ENCODE assay signal across 22 cellular contexts in genomic region chr1:48175116-48175515, GRCh38. TPM values are rescaled to one million over a fixed set of nuclear protein-coding genes. Genes with fewer than 3 reads are reported as not detected.
DNase-seq lines count a peak whose midpoint lies in the region; ATAC-seq, FAIRE-seq and TF ChIP-seq lines count a peak whose summit lies in the region.
"Had no signal": no experiment of that assay in that cellular context is flagged by ENCODE, and none has a peak within 500 bp of the region (broad histone marks: within the 10 kb centered on the region; RNA-seq: fewer than 3 reads in every experiment).

No MANE protein-coding gene starts in this region.

- H3K4me1 Mint-ChIP-seq in GM23338 = no peaks in the 10 kb centered on the region
- H3K4me1 Mint-ChIP-seq in progenitor cell of endocrine pancreas (ENCODE audit: low read depth) = peaks cover 4% of the 10 kb centered on the region
- H3K4me1 Mint-ChIP-seq: B cell had no signal

- H3K4me3 ChIP-seq in A549 (no peak overlapping the region), GM23338 (no peak overlapping the region)
- H3K4me3 ChIP-seq: BLaER1 treated with 17β-estradiol and CSF1 and Interleukin-3, amounts not matched to agents 10 nM and 100 nM had no signal

- no peak for TF ChIP-seq EP300 in A549 (IDR thresholded peaks at IDR 0.05)

- peaks cover 3% of the 10 kb centered on the region for H3K27me3 Mint-ChIP-seq in GM23338 (ENCODE audit: insufficient read depth, low read depth, poor library complexity)
- no peaks in the 10 kb centered on the region for H3K27me3 Mint-ChIP-seq in progenitor cell of endocrine pancreas

- H2AFZ ChIP-seq in GM23338 = peak overlapping the region; percentile 69; the same call in 1 of the 2 replicates

- H3K27me3 ChIP-seq in GM23338 (ENCODE audit: insufficient read depth) = no peaks in the 10 kb centered on the region
- H3K27me3 ChIP-seq: BLaER1 treated with 17β-estradiol and CSF1 and Interleukin-3, amounts not matched to agents 10 nM and 100 nM had no signal

- POLR2A ChIA-PET in A549 (lab: Yijun Ruan, JAX) = no interaction called here

- no peak overlapping the region for H3K4me3 Mint-ChIP-seq in GM23338
- no peak overlapping the region for H3K4me3 Mint-ChIP-seq in progenitor cell of endocrine pancreas (ENCODE audit: low read depth)
- H3K4me3 Mint-ChIP-seq: B cell; CD4-positive, alpha-beta T cell; CD8-positive, alpha-beta T cell had no signal

- no peak for TF ChIP-seq RAD21 in A549 (conservative IDR thresholded peaks at IDR 0.05 in 1 of 2, IDR thresholded peaks at IDR 0.05 in 1 of 2)

- H3K36me3 Mint-ChIP-seq in GM23338 (ENCODE audit: low read depth) = peaks cover 3% of the 10 kb centered on the region; the same call in 1 of the 3 replicates
- H3K36me3 Mint-ChIP-seq in progenitor cell of endocrine pancreas (ENCODE audit: insufficient read depth) = peaks cover 6% of the 10 kb centered on the region
- H3K36me3 Mint-ChIP-seq: CD8-positive, alpha-beta T cell had no signal

- no peak for TF ChIP-seq POLR2A in A549 (IDR thresholded peaks at IDR 0.05; ENCODE audit: low read length)

- no peaks in the 10 kb centered on the region for H3K36me3 ChIP-seq in GM23338 (ENCODE audit: insufficient read depth)
- H3K36me3 ChIP-seq: BLaER1 treated with 17β-estradiol and CSF1 and Interleukin-3, amounts not matched to agents 10 nM and 100 nM had no signal

- H3K4me1 ChIP-seq in A549 = no peaks in the 10 kb centered on the region
- peaks cover 5% of the 10 kb centered on the region; the same call in 1 of the 2 replicates for H3K4me1 ChIP-seq in GM23338 (ENCODE audit: insufficient read depth)
- H3K4me1 ChIP-seq: BLaER1 treated with 17β-estradiol and CSF1 and Interleukin-3, amounts not matched to agents 10 nM and 100 nM; Caco-2 had no signal

- H3K27ac ChIP-seq in A549 (no peak overlapping the region), GM23338 (ENCODE audit: low read depth) (no peak overlapping the region)
- H3K27ac ChIP-seq: BLaER1 treated with 17β-estradiol and CSF1 and Interleukin-3, amounts not matched to agents 10 nM and 100 nM; C4-2B had no signal

- no peak for DNase-seq in A549 (ENCODE audit: low read depth in 1 of 2, low spot score in 1 of 2)
- no peak for DNase-seq in GM23338 (ENCODE audit: low spot score)
- DNase-seq in RCC 7860 (ENCODE audit: low spot score) = no peak
- no peak for DNase-seq in progenitor cell of endocrine pancreas (ENCODE audit: low spot score, unreplicated experiment)
- no peak for DNase-seq in NCI-H1092 treated with DMSO at 0.1 percent for 48 hours (lab: John Stamatoyannopoulos, UW)
- DNase-seq: 8988T; AML-193; Caco-2; Calu3; CD4-positive, alpha-beta T cell; CD8-positive, alpha-beta T cell; DMS79 treated with DMSO at 0.1 percent for 48 hours; GF-D8 had no signal

- FAIRE-seq in A549 (lab: Jason Lieb, UNC) = no peak
- peak; percentile 63 for FAIRE-seq in RCC 7860 (lab: Jason Lieb, UNC)
- FAIRE-seq: D721Med, GM12891, GM19239 had no signal

- ATAC-seq in A549 (no peak), GM23338 (no peak), GM21367 (IDR thresholded peaks at IDR 0.05; ENCODE audit: unreplicated experiment) (no peak), GM21515 (IDR thresholded peaks at IDR 0.05; ENCODE audit: unreplicated experiment) (no peak)
- ATAC-seq: CD8-positive, alpha-beta T cell had no signal

- no peaks in the 10 kb centered on the region for H3F3A ChIP-seq in GM23338 (replicated peaks; ENCODE audit: low read depth)

- H4K20me1 ChIP-seq in GM23338 (replicated peaks; ENCODE audit: insufficient read depth) = no peaks in the 10 kb centered on the region
- H4K20me1 ChIP-seq: BLaER1 treated with 17β-estradiol and CSF1 and Interleukin-3, amounts not matched to agents 10 nM and 100 nM had no signal

- TF ChIP-seq CTCF in A549 (IDR thresholded peaks at IDR 0.05) = no peak
- no peak for TF ChIP-seq CTCF in GM23338 (conservative IDR thresholded peaks at IDR 0.05; ENCODE audit: low read depth in 2 of 2)
- no peak for TF ChIP-seq CTCF in progenitor cell of endocrine pancreas (IDR thresholded peaks at IDR 0.05; ENCODE audit: unreplicated experiment)

- H3K9me3 ChIP-seq in A549 = no peaks in the 10 kb centered on the region
- H3K9me3 ChIP-seq: Caco-2 had no signal

- H3K27ac Mint-ChIP-seq in GM23338 (no peak overlapping the region), progenitor cell of endocrine pancreas (peak overlapping the region; percentile 91)
- H3K27ac Mint-ChIP-seq: B cell; CD4-positive, alpha-beta T cell; CD8-positive, alpha-beta T cell had no signal

- 0 out of 2 replicates have a peak, but pooled peaks cover 9% of the 10 kb centered on the region for H3K9me2 ChIP-seq in GM23338 (ENCODE audit: insufficient read depth)

- CTCF ChIA-PET in A549 (lab: Yijun Ruan, JAX) = no interaction called here

- H3K9me3 Mint-ChIP-seq in GM23338 = peaks cover 12% of the 10 kb centered on the region; the same call in 2 of the 3 replicates
- H3K9me3 Mint-ChIP-seq in progenitor cell of endocrine pancreas (ENCODE audit: low read depth) = peaks cover 22% of the 10 kb centered on the region
- H3K9me3 Mint-ChIP-seq: CD4-positive, alpha-beta T cell had no signal

- H3K79me2 ChIP-seq in GM23338 (replicated peaks; ENCODE audit: insufficient read depth) = no peaks in the 10 kb centered on the region

- H3K4me2 ChIP-seq in A549 (no peak overlapping the region), GM23338 (no peak overlapping the region)
- H3K4me2 ChIP-seq: BLaER1 treated with 17β-estradiol and CSF1 and Interleukin-3, amounts not matched to agents 10 nM and 100 nM had no signal

TF ChIP-seq in A549, 52 proteins besides CTCF, POLR2A, EP300 and RAD21:
- TF ChIP-seq CBX8 (IDR thresholded peaks at IDR 0.05) (no peak), MAFK (IDR thresholded peaks at IDR 0.05; ENCODE audit: partially characterized antibody) (peak; percentile 61), HOXB5 (CRISPR knock-in tag; IDR thresholded peaks at IDR 0.05) (no peak), PHF8 (IDR thresholded peaks at IDR 0.05; ENCODE audit: borderline replicate concordance, low read depth) (no peak), JUNB (IDR thresholded peaks at IDR 0.05) (no peak)

TF ChIP-seq in GM23338, 12 proteins besides CTCF, POLR2A, EP300 and RAD21 (continues in another document):
- TF ChIP-seq EZH2phosphoT487 (IDR thresholded peaks at IDR 0.05; ENCODE audit: unreplicated experiment) = no peak

RNA-seq across cellular contexts. Expression of gene SLC5A9, which starts 47.4 kb away (rescaled TPM):
- polyA plus RNA-seq in A549 (2011; rRNA removed) (0.21 and 0.49 TPM in 2 replicates), A549 (2017; fragmentation: RNase III; extraction: RNeasy Plus Mini Kit Qiagen cat#74134 plus additional on column Dnase treatment) (0.03 to 0.13 TPM (median 0.07 TPM) in 3 replicates), GM23338 (2016; fragmentation: Nextera tagmentation; extraction: Ambion mirVana) (0.07 and 0.10 TPM in 2 replicates)
- polyA plus RNA-seq in A549 (2012; cell fraction: cytosol; rRNA removed) = 0.10 and 0.13 TPM in 2 replicates
- polyA plus RNA-seq in A549 (2012; cell fraction: nucleus; rRNA removed) = 0.24 and 0.59 TPM in 2 replicates
- polyA minus RNA-seq in A549 (2011; rRNA and poly(A)+ RNA removed) = 1.2 and 1.4 TPM in 2 replicates
- total RNA-seq in GM23338 (2014; rRNA removed; shearing (Covaris generic)) = 0.10 TPM in 1 of 2 replicates, not detected in the other
- total RNA-seq in progenitor cell of endocrine pancreas = 7.2 and 8.8 TPM in 2 replicates
- total RNA-seq: B cell; CD4-positive, alpha-beta T cell; CD8-positive, alpha-beta T cell had no signal
- polyA plus RNA-seq: BJ had no signal
